In the genomic region with DNA sequence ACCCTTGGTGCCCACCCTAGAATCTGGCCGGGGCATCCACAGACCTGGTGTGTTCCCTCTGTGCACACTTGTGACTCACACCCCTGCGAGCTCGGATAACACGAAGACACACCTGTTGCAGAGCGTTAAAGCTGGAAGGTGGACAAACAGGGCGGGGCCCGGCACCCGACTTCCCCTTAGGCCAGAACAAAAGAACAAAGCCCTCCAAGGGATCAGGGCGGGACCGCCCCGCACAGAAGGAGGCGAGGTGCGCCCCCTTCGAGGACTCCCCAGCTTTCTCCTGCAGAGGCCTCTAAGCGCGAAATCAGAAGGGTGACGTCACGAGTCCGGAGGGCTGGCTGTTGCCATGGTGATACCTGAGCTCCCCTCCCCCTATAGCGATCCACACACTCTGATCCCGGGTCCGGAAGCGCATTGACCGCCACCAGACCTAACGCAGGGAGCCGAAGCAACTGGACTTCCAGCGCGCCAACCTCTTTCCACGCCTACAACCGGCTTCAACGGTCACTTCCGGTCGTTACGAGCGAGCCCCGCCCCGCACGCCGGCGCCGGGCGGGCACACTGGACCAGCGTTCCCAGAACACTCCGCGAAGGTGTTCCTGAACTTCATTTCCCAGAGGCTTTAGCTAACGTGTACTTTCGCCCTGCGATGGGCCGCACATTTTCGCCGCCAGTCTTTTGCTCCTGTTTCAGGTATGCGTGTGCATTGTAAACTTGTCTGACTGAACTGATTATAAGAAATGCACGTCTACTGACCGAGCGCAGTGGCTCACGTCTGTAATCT, we compare ENCODE assay signal across 1 cellular context.
TF ChIP-seq lines count a peak whose summit lies in the region.

A gene (minus strand): TSS at position 489 of the 784 bp plus-strand sequence. CDS start 811 bp downstream, outside the sequence.

TF ChIP-seq in HepG2, 621 proteins besides CTCF, POLR2A, EP300 and RAD21 (continued from another document and continues in another):
- TF ChIP-seq, protein P1, sequence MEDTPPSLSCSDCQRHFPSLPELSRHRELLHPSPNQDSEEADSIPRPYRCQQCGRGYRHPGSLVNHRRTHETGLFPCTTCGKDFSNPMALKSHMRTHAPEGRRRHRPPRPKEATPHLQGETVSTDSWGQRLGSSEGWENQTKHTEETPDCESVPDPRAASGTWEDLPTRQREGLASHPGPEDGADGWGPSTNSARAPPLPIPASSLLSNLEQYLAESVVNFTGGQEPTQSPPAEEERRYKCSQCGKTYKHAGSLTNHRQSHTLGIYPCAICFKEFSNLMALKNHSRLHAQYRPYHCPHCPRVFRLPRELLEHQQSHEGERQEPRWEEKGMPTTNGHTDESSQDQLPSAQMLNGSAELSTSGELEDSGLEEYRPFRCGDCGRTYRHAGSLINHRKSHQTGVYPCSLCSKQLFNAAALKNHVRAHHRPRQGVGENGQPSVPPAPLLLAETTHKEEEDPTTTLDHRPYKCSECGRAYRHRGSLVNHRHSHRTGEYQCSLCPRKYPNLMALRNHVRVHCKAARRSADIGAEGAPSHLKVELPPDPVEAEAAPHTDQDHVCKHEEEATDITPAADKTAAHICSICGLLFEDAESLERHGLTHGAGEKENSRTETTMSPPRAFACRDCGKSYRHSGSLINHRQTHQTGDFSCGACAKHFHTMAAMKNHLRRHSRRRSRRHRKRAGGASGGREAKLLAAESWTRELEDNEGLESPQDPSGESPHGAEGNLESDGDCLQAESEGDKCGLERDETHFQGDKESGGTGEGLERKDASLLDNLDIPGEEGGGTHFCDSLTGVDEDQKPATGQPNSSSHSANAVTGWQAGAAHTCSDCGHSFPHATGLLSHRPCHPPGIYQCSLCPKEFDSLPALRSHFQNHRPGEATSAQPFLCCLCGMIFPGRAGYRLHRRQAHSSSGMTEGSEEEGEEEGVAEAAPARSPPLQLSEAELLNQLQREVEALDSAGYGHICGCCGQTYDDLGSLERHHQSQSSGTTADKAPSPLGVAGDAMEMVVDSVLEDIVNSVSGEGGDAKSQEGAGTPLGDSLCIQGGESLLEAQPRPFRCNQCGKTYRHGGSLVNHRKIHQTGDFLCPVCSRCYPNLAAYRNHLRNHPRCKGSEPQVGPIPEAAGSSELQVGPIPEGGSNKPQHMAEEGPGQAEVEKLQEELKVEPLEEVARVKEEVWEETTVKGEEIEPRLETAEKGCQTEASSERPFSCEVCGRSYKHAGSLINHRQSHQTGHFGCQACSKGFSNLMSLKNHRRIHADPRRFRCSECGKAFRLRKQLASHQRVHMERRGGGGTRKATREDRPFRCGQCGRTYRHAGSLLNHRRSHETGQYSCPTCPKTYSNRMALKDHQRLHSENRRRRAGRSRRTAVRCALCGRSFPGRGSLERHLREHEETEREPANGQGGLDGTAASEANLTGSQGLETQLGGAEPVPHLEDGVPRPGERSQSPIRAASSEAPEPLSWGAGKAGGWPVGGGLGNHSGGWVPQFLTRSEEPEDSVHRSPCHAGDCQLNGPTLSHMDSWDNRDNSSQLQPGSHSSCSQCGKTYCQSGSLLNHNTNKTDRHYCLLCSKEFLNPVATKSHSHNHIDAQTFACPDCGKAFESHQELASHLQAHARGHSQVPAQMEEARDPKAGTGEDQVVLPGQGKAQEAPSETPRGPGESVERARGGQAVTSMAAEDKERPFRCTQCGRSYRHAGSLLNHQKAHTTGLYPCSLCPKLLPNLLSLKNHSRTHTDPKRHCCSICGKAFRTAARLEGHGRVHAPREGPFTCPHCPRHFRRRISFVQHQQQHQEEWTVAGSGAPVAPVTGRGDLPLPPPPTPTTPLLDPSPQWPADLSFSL (CRISPR knock-in tag; IDR thresholded peaks at IDR 0.05) = 0 out of 2 replicates have a peak, but pooled peaks have one; percentile 17
- TF ChIP-seq ARNT2 (CRISPR knock-in tag; IDR thresholded peaks at IDR 0.05; ENCODE audit: low read depth) (peak; percentile 75), HOXA5 (CRISPR knock-in tag; IDR thresholded peaks at IDR 0.05) (peak; percentile 76; the same call in 1 of the 2 replicates), ZNF772 (CRISPR knock-in tag; IDR thresholded peaks at IDR 0.05) (peak; percentile 97), U2AF1 (optimal IDR thresholded peaks at IDR 0.05; ENCODE audit: low read depth, low read length) (peak; percentile 69), ZNF33A (CRISPR knock-in tag; IDR thresholded peaks at IDR 0.05; ENCODE audit: borderline replicate concordance) (0 out of 2 replicates have a peak, but pooled peaks have one; percentile 40), ZNF556 (CRISPR knock-in tag; IDR thresholded peaks at IDR 0.05; ENCODE audit: borderline replicate concordance) (peak; percentile 97; the same call in 1 of the 2 replicates), RBAK (CRISPR knock-in tag; IDR thresholded peaks at IDR 0.05) (no peak), KDM6A (CRISPR knock-in tag; IDR thresholded peaks at IDR 0.05; ENCODE audit: low read depth) (peak; percentile 66; the same call in 1 of the 2 replicates), FOXK1 (CRISPR knock-in tag; IDR thresholded peaks at IDR 0.05; ENCODE audit: borderline replicate concordance, low read depth) (peak; percentile 70), MED13 (CRISPR knock-in tag; IDR thresholded peaks at IDR 0.05) (peak; percentile 47), ZNF367 (CRISPR knock-in tag; IDR thresholded peaks at IDR 0.05; ENCODE audit: borderline replicate concordance) (no peak), WIZ (CRISPR knock-in tag; IDR thresholded peaks at IDR 0.05) (peak; percentile 95; the same call in 1 of the 2 replicates), ZSCAN9 (CRISPR knock-in tag; IDR thresholded peaks at IDR 0.05; ENCODE audit: borderline replicate concordance) (peak; percentile 83), CHD2 (IDR thresholded peaks at IDR 0.05; ENCODE audit: low read depth, low read length) (peak; percentile 79), TBX3 (IDR thresholded peaks at IDR 0.05; ENCODE audit: borderline replicate concordance) (peak; percentile 28; the same call in 1 of the 2 replicates), SP2 (CRISPR knock-in tag; IDR thresholded peaks at IDR 0.05) (peak; percentile 60), EZH2 (conservative IDR thresholded peaks at IDR 0.05; ENCODE audit: low read depth, low read length) (no peak), MAFK (conservative IDR thresholded peaks at IDR 0.05 in 1 of 2, IDR thresholded peaks at IDR 0.05 in 1 of 2; ENCODE audit: low read length in 2 of 2) (no peak), ZFP36L1 (CRISPR knock-in tag; IDR thresholded peaks at IDR 0.05) (0 out of 2 replicates have a peak, but pooled peaks have one; percentile 89), ZNF660 (CRISPR knock-in tag; IDR thresholded peaks at IDR 0.05; ENCODE audit: borderline replicate concordance, low read depth) (no peak), HNF4G (IDR thresholded peaks at IDR 0.05; ENCODE audit: borderline replicate concordance, low read depth, low read length) (peak; percentile 88), HNF4G (CRISPR knock-in tag; IDR thresholded peaks at IDR 0.05; ENCODE audit: borderline replicate concordance, low read depth) (peak; percentile 60), REL (CRISPR knock-in tag; conservative IDR thresholded peaks at IDR 0.05) (no peak)
- TF ChIP-seq, protein P2, sequence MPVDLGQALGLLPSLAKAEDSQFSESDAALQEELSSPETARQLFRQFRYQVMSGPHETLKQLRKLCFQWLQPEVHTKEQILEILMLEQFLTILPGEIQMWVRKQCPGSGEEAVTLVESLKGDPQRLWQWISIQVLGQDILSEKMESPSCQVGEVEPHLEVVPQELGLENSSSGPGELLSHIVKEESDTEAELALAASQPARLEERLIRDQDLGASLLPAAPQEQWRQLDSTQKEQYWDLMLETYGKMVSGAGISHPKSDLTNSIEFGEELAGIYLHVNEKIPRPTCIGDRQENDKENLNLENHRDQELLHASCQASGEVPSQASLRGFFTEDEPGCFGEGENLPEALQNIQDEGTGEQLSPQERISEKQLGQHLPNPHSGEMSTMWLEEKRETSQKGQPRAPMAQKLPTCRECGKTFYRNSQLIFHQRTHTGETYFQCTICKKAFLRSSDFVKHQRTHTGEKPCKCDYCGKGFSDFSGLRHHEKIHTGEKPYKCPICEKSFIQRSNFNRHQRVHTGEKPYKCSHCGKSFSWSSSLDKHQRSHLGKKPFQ (CRISPR knock-in tag; IDR thresholded peaks at IDR 0.05; ENCODE audit: insufficient replicate concordance) = peak; percentile 96
- TF ChIP-seq, protein P3, sequence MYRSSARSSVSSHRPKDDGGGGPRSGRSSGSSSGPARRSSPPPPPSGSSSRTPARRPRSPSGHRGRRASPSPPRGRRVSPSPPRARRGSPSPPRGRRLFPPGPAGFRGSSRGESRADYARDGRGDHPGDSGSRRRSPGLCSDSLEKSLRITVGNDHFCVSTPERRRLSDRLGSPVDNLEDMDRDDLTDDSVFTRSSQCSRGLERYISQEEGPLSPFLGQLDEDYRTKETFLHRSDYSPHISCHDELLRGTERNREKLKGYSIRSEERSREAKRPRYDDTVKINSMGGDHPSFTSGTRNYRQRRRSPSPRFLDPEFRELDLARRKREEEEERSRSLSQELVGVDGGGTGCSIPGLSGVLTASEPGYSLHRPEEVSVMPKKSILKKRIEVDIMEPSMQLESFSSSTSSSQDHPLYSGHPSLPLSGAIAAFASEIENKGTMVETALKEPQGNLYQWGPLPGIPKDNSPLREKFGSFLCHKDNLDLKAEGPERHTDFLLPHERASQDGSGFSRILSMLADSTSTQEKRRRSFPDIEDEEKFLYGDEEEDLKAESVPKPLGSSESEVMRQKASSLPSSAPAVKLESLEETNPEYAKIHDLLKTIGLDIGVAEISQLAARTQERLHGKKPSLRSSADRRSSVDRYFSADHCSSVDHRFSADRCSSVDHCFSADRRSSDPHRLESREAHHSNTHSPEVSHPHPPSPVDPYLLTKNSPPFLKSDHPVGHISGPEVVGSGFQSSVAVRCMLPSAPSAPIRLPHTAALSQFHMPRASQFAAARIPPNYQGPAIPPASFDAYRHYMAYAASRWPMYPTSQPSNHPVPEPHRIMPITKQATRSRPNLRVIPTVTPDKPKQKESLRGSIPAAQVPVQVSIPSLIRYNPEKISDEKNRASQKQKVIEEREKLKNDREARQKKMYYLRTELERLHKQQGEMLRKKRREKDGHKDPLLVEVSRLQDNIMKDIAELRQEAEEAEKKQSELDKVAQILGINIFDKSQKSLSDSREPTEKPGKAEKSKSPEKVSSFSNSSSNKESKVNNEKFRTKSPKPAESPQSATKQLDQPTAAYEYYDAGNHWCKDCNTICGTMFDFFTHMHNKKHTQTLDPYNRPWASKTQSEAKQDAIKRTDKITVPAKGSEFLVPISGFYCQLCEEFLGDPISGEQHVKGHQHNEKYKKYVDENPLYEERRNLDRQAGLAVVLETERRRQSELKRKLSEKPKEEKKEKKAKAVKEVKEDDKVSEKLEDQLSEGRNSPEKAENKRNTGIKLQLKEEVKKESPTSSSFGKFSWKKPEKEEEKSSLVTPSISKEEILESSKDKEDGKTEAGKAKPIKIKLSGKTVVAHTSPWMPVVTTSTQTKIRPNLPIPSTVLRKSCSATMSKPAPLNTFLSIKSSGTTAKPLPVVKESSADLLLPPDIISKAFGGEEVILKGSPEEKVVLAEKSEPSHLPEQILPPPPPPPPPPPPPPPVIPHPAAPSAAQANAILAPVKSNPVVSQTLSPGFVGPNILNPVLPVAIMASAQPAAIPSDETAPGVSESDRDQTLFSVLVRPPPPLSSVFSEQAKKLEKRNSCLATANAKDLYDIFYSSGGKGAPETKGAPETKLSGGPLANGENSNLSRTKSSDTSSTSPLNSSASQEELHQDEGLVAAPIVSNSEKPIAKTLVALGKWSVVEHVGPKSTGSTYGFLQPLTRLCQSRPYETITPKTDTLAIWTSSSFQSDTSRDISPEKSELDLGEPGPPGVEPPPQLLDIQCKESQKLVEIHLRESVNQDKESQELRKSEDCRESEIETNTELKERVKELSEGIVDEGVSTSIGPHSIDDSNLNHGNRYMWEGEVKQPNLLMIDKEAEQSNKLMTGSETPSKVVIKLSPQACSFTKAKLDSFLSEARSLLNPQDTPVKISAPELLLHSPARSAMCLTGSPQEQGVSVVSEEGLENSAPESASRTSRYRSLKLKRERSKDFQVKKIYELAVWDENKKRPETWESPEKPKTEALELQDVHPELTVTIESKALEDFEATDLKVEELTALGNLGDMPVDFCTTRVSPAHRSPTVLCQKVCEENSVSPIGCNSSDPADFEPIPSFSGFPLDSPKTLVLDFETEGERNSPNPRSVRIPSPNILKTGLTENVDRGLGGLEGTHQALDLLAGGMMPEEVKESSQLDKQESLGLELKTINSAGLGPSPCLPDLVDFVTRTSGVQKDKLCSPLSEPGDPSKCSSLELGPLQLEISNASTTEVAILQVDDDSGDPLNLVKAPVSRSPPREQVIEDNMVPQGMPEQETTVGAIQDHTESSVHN (CRISPR knock-in tag; IDR thresholded peaks at IDR 0.05) = 0 out of 2 replicates have a peak, but pooled peaks have one; percentile 57
- TF ChIP-seq, protein P4, sequence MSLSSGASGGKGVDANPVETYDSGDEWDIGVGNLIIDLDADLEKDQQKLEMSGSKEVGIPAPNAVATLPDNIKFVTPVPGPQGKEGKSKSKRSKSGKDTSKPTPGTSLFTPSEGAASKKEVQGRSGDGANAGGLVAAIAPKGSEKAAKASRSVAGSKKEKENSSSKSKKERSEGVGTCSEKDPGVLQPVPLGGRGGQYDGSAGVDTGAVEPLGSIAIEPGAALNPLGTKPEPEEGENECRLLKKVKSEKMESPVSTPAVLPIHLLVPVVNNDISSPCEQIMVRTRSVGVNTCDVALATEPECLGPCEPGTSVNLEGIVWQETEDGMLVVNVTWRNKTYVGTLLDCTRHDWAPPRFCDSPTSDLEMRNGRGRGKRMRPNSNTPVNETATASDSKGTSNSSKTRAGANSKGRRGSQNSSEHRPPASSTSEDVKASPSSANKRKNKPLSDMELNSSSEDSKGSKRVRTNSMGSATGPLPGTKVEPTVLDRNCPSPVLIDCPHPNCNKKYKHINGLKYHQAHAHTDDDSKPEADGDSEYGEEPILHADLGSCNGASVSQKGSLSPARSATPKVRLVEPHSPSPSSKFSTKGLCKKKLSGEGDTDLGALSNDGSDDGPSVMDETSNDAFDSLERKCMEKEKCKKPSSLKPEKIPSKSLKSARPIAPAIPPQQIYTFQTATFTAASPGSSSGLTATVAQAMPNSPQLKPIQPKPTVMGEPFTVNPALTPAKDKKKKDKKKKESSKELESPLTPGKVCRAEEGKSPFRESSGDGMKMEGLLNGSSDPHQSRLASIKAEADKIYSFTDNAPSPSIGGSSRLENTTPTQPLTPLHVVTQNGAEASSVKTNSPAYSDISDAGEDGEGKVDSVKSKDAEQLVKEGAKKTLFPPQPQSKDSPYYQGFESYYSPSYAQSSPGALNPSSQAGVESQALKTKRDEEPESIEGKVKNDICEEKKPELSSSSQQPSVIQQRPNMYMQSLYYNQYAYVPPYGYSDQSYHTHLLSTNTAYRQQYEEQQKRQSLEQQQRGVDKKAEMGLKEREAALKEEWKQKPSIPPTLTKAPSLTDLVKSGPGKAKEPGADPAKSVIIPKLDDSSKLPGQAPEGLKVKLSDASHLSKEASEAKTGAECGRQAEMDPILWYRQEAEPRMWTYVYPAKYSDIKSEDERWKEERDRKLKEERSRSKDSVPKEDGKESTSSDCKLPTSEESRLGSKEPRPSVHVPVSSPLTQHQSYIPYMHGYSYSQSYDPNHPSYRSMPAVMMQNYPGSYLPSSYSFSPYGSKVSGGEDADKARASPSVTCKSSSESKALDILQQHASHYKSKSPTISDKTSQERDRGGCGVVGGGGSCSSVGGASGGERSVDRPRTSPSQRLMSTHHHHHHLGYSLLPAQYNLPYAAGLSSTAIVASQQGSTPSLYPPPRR (CRISPR knock-in tag; IDR thresholded peaks at IDR 0.05; ENCODE audit: borderline replicate concordance) = peak; percentile 80
- TF ChIP-seq, protein P5, sequence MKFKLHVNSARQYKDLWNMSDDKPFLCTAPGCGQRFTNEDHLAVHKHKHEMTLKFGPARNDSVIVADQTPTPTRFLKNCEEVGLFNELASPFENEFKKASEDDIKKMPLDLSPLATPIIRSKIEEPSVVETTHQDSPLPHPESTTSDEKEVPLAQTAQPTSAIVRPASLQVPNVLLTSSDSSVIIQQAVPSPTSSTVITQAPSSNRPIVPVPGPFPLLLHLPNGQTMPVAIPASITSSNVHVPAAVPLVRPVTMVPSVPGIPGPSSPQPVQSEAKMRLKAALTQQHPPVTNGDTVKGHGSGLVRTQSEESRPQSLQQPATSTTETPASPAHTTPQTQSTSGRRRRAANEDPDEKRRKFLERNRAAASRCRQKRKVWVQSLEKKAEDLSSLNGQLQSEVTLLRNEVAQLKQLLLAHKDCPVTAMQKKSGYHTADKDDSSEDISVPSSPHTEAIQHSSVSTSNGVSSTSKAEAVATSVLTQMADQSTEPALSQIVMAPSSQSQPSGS (CRISPR knock-in tag; IDR thresholded peaks at IDR 0.05) = peak; percentile 98
